Comparison of ENCODE assay signal across 9 cellular contexts in the genomic region with DNA sequence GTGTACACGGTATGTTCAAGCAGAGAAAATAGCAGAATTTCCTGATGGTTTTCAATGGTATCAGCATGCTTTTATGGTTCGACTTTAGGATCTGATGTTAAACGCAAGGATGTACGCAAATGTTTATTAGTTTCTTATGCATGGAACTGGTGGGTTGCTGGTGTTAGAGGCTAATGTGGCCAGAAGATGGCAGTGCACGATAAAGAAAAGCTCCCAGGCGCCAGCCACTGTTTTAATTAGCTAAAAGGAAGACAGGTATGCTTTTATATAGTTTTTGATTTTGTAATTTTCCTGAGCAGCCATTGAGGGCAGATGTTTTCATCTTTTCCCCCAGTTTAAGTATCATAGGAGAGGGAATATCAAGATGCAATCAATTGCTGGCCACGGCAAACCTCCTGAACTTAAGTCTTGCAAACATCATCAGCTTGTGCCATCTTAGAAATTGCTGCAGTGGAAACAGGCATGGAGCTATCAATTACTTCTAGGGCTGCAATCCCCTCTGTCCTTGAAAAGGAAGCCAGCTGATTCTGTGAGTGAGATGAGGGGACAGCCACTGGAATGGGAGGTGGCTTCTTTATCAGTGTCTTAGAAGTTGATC.
DNase-seq lines count a peak whose midpoint lies in the region; ATAC-seq and TF ChIP-seq lines count a peak whose summit lies in the region.
"Had no signal": no experiment of that assay in that cellular context is flagged by ENCODE, and none has a peak within 500 bp of the region (broad histone marks: within the 10 kb centered on the region; RNA-seq: fewer than 3 reads in every experiment).

No MANE protein-coding gene starts in this region.

- no peaks in the 10 kb centered on the region for H3F3A ChIP-seq in smooth muscle cell (ENCODE audit: low read depth)

- H3K4me1 ChIP-seq in smooth muscle cell (ENCODE audit: low read depth): no peaks in the 10 kb centered on the region

- H3K36me3 ChIP-seq in GM06990 (ENCODE audit: control insufficient read depth, insufficient read depth, low read length) (no peaks in the 10 kb centered on the region), smooth muscle cell (ENCODE audit: low read depth) (no peaks in the 10 kb centered on the region)

- H3K36me3 Mint-ChIP-seq in WTC11: peaks cover 82% of the 10 kb centered on the region
- H3K36me3 Mint-ChIP-seq in T-cell: no peaks in the 10 kb centered on the region
- H3K36me3 Mint-ChIP-seq: naive B cell had no signal

- no peaks in the 10 kb centered on the region for H4K20me1 ChIP-seq in smooth muscle cell (ENCODE audit: low read depth)

- peaks cover 81% of the 10 kb centered on the region for H3K9me3 Mint-ChIP-seq in WTC11
- peaks cover 10 to 16% (median 10%) of the 10 kb centered on the region in 3 donors for H3K9me3 Mint-ChIP-seq in T-cell

- no peak overlapping the region for H3K4me2 ChIP-seq in smooth muscle cell

- no peaks in the 10 kb centered on the region for H3K79me2 ChIP-seq in smooth muscle cell (ENCODE audit: low read depth)

- H3K27me3 ChIP-seq in GM06990 (replicated peaks; ENCODE audit: control insufficient read depth, insufficient read depth, low read length) (no peaks in the 10 kb centered on the region), smooth muscle cell (ENCODE audit: low read depth) (peaks cover 7% of the 10 kb centered on the region)

- POLR2A ChIA-PET in WTC11 (lab: Charles Lee): no interaction called here
- POLR2A ChIA-PET in T-cell (lab: Charles Lee): no interaction called here

- H3K4me3 Mint-ChIP-seq in WTC11: no peak overlapping the region
- H3K4me3 Mint-ChIP-seq in T-cell: no peak overlapping the region
- H3K4me3 Mint-ChIP-seq: naive B cell had no signal

- ATAC-seq in WTC11: no peak
- ATAC-seq in T-cell (replicated peaks in 1 of 4): no peak

- H3K27ac Mint-ChIP-seq in WTC11: no peak overlapping the region
- no peak overlapping the region for H3K27ac Mint-ChIP-seq in T-cell
- H3K27ac Mint-ChIP-seq: naive B cell had no signal

- 38% methylated on average over 7 of the region's 7 CpGs for WGBS in smooth muscle cell (ENCODE audit: low lambda C conversion rate)

- H3K27me3 Mint-ChIP-seq in WTC11 (ENCODE audit: low read depth) (peaks cover 19% of the 10 kb centered on the region), T-cell (no peaks in the 10 kb centered on the region)
- H3K27me3 Mint-ChIP-seq: naive B cell had no signal

- H3K9ac ChIP-seq in smooth muscle cell (ENCODE audit: low read depth): no peak overlapping the region

- H3K9me3 ChIP-seq in smooth muscle cell (replicated peaks; ENCODE audit: low read depth): no peaks in the 10 kb centered on the region

- no peak overlapping the region for H2AFZ ChIP-seq in smooth muscle cell (ENCODE audit: low read depth)

- CTCF ChIA-PET in WTC11 (lab: Charles Lee) (interaction anchor here (0.6 to 1.0 kb wide), 2 partner anchors 11 to 1951 kb away, joined by 3 read pairs; no protein-coding TSS in a partner anchor), T-cell (lab: Charles Lee) (no interaction called here)

- no peak overlapping the region for H3K27ac ChIP-seq in 22Rv1
- H3K27ac ChIP-seq in smooth muscle cell (ENCODE audit: low read depth): no peak overlapping the region

- DNase-seq in GM06990 (ENCODE audit: extremely low read depth, insufficient read length): no peak
- peak; percentile 48 for DNase-seq in NCI-H82 treated with DMSO at 0.1 percent for 48 hours (lab: John Stamatoyannopoulos, UW; ENCODE audit: unreplicated experiment)
- peak; percentile 2 for DNase-seq in epithelial cell of proximal tubule (ENCODE audit: low read depth)
- DNase-seq in smooth muscle cell (lab: John Stamatoyannopoulos, UW; ENCODE audit: unreplicated experiment): no peak
- DNase-seq in WTC11 (ENCODE audit: low spot score): no peak
- no peak for DNase-seq in iPS-NIHi7 (ENCODE audit: extremely low spot score)
- no peak for DNase-seq in T-cell
- DNase-seq: naive B cell had no signal

- TF ChIP-seq CTCF in 22Rv1 (IDR thresholded peaks at IDR 0.05): peak; percentile 67
- peak; percentile 39 for TF ChIP-seq CTCF in GM06990 (IDR thresholded peaks at IDR 0.05; ENCODE audit: insufficient read depth, low read length, poor library complexity, severe bottlenecking)
- peak; percentile 62 for TF ChIP-seq CTCF in epithelial cell of proximal tubule (conservative IDR thresholded peaks at IDR 0.05; ENCODE audit: low read depth, low read length)
- TF ChIP-seq CTCF in smooth muscle cell (IDR thresholded peaks at IDR 0.05; ENCODE audit: borderline replicate concordance, insufficient read depth, poor library complexity, severe bottlenecking): peak; percentile 57
- TF ChIP-seq CTCF in WTC11 (IDR thresholded peaks at IDR 0.05): no peak

- no peaks in the 10 kb centered on the region for H3K4me1 Mint-ChIP-seq in WTC11
- H3K4me1 Mint-ChIP-seq in T-cell: no peaks in the 10 kb centered on the region
- H3K4me1 Mint-ChIP-seq: naive B cell had no signal

- H3K4me3 ChIP-seq in GM06990 (replicated peaks; ENCODE audit: low read depth, low read length) (no peak overlapping the region), epithelial cell of proximal tubule (ENCODE audit: low read depth, low read length) (no peak overlapping the region), smooth muscle cell (no peak overlapping the region)

TF ChIP-seq in WTC11, 78 proteins besides CTCF, POLR2A, EP300 and RAD21 (continues in another document):
- no peak for TF ChIP-seq EMX1 (CRISPR knock-in tag; IDR thresholded peaks at IDR 0.05)
- no peak for TF ChIP-seq NR3C1 (CRISPR knock-in tag; conservative IDR thresholded peaks at IDR 0.05; ENCODE audit: low read depth)
- TF ChIP-seq HMGA2 (CRISPR knock-in tag; IDR thresholded peaks at IDR 0.05): no peak
- TF ChIP-seq, protein P1, sequence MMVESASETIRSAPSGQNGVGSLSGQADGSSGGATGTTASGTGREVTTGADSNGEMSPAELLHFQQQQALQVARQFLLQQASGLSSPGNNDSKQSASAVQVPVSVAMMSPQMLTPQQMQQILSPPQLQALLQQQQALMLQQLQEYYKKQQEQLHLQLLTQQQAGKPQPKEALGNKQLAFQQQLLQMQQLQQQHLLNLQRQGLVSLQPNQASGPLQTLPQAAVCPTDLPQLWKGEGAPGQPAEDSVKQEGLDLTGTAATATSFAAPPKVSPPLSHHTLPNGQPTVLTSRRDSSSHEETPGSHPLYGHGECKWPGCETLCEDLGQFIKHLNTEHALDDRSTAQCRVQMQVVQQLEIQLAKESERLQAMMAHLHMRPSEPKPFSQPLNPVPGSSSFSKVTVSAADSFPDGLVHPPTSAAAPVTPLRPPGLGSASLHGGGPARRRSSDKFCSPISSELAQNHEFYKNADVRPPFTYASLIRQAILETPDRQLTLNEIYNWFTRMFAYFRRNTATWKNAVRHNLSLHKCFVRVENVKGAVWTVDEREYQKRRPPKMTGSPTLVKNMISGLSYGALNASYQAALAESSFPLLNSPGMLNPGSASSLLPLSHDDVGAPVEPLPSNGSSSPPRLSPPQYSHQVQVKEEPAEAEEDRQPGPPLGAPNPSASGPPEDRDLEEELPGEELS (CRISPR knock-in tag; IDR thresholded peaks at IDR 0.05): no peak
- TF ChIP-seq NR1H2 (CRISPR knock-in tag; IDR thresholded peaks at IDR 0.05): no peak
- TF ChIP-seq SOX15 (CRISPR knock-in tag; IDR thresholded peaks at IDR 0.05): no peak
- no peak for TF ChIP-seq JUN (CRISPR knock-in tag; IDR thresholded peaks at IDR 0.05)
- TF ChIP-seq, protein P2, sequence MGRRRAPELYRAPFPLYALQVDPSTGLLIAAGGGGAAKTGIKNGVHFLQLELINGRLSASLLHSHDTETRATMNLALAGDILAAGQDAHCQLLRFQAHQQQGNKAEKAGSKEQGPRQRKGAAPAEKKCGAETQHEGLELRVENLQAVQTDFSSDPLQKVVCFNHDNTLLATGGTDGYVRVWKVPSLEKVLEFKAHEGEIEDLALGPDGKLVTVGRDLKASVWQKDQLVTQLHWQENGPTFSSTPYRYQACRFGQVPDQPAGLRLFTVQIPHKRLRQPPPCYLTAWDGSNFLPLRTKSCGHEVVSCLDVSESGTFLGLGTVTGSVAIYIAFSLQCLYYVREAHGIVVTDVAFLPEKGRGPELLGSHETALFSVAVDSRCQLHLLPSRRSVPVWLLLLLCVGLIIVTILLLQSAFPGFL (CRISPR knock-in tag; IDR thresholded peaks at IDR 0.05; ENCODE audit: borderline replicate concordance): no peak
- TF ChIP-seq ESRRA (CRISPR knock-in tag; IDR thresholded peaks at IDR 0.05; ENCODE audit: borderline replicate concordance): no peak
- TF ChIP-seq, protein P3, sequence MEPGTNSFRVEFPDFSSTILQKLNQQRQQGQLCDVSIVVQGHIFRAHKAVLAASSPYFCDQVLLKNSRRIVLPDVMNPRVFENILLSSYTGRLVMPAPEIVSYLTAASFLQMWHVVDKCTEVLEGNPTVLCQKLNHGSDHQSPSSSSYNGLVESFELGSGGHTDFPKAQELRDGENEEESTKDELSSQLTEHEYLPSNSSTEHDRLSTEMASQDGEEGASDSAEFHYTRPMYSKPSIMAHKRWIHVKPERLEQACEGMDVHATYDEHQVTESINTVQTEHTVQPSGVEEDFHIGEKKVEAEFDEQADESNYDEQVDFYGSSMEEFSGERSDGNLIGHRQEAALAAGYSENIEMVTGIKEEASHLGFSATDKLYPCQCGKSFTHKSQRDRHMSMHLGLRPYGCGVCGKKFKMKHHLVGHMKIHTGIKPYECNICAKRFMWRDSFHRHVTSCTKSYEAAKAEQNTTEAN (CRISPR knock-in tag; IDR thresholded peaks at IDR 0.05): no peak
- no peak for TF ChIP-seq FOXP1 (CRISPR knock-in tag; IDR thresholded peaks at IDR 0.05; ENCODE audit: borderline replicate concordance)
- no peak for TF ChIP-seq NFE2L1 (CRISPR knock-in tag; IDR thresholded peaks at IDR 0.05)
- TF ChIP-seq JAZF1 (CRISPR knock-in tag; IDR thresholded peaks at IDR 0.05): no peak
- TF ChIP-seq, protein P4, sequence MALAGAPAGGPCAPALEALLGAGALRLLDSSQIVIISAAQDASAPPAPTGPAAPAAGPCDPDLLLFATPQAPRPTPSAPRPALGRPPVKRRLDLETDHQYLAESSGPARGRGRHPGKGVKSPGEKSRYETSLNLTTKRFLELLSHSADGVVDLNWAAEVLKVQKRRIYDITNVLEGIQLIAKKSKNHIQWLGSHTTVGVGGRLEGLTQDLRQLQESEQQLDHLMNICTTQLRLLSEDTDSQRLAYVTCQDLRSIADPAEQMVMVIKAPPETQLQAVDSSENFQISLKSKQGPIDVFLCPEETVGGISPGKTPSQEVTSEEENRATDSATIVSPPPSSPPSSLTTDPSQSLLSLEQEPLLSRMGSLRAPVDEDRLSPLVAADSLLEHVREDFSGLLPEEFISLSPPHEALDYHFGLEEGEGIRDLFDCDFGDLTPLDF (CRISPR knock-in tag; IDR thresholded peaks at IDR 0.05): no peak
- TF ChIP-seq, protein P5, sequence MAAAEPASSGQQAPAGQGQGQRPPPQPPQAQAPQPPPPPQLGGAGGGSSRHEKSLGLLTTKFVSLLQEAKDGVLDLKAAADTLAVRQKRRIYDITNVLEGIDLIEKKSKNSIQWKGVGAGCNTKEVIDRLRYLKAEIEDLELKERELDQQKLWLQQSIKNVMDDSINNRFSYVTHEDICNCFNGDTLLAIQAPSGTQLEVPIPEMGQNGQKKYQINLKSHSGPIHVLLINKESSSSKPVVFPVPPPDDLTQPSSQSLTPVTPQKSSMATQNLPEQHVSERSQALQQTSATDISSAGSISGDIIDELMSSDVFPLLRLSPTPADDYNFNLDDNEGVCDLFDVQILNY (CRISPR knock-in tag; IDR thresholded peaks at IDR 0.05): no peak

Comparison
In these comparisons a context has a peak if more than half of its experiments do, and no peak if none do; other contexts are left out.
1. DNase-seq: peak in NCI-H82 treated with DMSO at 0.1 percent for 48 hours (single experiment) and epithelial cell of proximal tubule (single experiment); none in GM06990 (single experiment), smooth muscle cell (single experiment), WTC11 (single experiment), iPS-NIHi7 (single experiment) and T-cell (0 of 34).